Comparison of ENCODE assay signal across 1 cellular context in the genomic region with DNA sequence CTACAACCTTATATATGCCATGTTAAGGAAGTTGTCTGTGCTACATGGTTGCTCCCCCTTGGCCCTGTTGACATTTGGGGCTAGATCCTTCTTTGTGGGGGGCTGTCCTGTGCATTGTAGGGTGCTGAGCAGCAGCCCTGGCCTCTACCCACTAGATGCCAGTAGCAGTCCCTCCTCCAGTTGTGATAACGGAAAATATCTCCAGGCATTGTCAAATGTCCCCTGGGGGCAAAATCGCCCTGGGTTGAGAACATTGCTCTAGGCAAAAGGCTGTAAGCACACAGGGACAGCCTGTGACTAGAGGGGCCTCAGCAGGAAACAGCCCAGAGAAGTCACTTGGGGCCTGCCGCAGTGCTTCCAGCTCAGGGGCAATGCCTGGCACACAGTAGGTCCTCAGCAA.
TF ChIP-seq lines count a peak whose summit lies in the region.

No MANE protein-coding gene starts in this region.

TF ChIP-seq in GM12878, 131 proteins besides CTCF, POLR2A, EP300 and RAD21 (continued from another document):
- TF ChIP-seq, protein P1, sequence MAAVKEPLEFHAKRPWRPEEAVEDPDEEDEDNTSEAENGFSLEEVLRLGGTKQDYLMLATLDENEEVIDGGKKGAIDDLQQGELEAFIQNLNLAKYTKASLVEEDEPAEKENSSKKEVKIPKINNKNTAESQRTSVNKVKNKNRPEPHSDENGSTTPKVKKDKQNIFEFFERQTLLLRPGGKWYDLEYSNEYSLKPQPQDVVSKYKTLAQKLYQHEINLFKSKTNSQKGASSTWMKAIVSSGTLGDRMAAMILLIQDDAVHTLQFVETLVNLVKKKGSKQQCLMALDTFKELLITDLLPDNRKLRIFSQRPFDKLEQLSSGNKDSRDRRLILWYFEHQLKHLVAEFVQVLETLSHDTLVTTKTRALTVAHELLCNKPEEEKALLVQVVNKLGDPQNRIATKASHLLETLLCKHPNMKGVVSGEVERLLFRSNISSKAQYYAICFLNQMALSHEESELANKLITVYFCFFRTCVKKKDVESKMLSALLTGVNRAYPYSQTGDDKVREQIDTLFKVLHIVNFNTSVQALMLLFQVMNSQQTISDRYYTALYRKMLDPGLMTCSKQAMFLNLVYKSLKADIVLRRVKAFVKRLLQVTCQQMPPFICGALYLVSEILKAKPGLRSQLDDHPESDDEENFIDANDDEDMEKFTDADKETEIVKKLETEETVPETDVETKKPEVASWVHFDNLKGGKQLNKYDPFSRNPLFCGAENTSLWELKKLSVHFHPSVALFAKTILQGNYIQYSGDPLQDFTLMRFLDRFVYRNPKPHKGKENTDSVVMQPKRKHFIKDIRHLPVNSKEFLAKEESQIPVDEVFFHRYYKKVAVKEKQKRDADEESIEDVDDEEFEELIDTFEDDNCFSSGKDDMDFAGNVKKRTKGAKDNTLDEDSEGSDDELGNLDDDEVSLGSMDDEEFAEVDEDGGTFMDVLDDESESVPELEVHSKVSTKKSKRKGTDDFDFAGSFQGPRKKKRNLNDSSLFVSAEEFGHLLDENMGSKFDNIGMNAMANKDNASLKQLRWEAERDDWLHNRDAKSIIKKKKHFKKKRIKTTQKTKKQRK (IDR thresholded peaks at IDR 0.05; ENCODE audit: low read depth, low read length), result no peak
- no peak for TF ChIP-seq ZNF592 (IDR thresholded peaks at IDR 0.05)
TF ChIP-seq in GM12878: peak in this region for 1.
